Comparison of ENCODE assay signal across 1 cellular context in genomic region chr7:2431260-2431867, GRCh38.
TF ChIP-seq lines count a peak whose summit lies in the region.

No MANE protein-coding gene starts in this region.

TF ChIP-seq in HepG2, 621 proteins besides CTCF, POLR2A, EP300 and RAD21 (continued from another document):
- TF ChIP-seq ZHX2 (IDR thresholded peaks at IDR 0.05; ENCODE audit: low read depth) (no peak), ZHX2 (CRISPR knock-in tag; IDR thresholded peaks at IDR 0.05; ENCODE audit: borderline replicate concordance) (no peak), ZNF501 (CRISPR knock-in tag; IDR thresholded peaks at IDR 0.05) (0 out of 2 replicates have a peak, but pooled peaks have one; percentile 11), MEIS1 (CRISPR knock-in tag; IDR thresholded peaks at IDR 0.05; ENCODE audit: borderline replicate concordance) (no peak), ZNF687 (CRISPR knock-in tag; IDR thresholded peaks at IDR 0.05) (peak; percentile 32; the same call in 1 of the 2 replicates), ZFP91 (CRISPR knock-in tag; IDR thresholded peaks at IDR 0.05; ENCODE audit: borderline replicate concordance) (0 out of 2 replicates have a peak, but pooled peaks have one; percentile 27), HIC2 (CRISPR knock-in tag; IDR thresholded peaks at IDR 0.05; ENCODE audit: low read depth) (no peak), STAG1 (CRISPR knock-in tag; IDR thresholded peaks at IDR 0.05) (peak; percentile 81), XRCC5 (optimal IDR thresholded peaks at IDR 0.05; ENCODE audit: low read length) (peak; percentile 69), SMC3 (IDR thresholded peaks at IDR 0.05; ENCODE audit: low read length) (peak; percentile 83), E2F1 (CRISPR knock-in tag; IDR thresholded peaks at IDR 0.05) (no peak), KDM5B (CRISPR knock-in tag; IDR thresholded peaks at IDR 0.05; ENCODE audit: borderline replicate concordance) (no peak)
